21 cellular contexts compared by ENCODE assay signal in the genomic region with DNA sequence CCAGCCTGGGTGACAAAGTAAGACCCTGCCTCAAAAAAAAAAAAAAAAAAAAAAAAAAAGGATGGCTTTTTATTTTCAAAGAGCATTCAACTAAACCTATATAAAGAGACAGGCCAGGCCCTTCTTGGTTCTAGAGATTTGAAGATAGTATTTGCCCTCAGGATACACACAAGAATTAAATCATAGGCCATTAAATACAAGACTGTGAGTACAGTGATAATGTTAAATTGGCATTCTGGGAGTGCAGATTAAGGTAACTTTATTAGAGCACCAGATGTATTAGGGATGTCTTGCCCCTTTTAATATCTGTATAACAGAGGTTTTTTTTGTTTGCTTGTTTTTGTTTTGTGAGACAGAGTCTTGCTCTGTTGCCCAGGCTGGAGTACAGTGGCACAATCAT.
"Had no signal": no experiment of that assay in that cellular context is flagged by ENCODE, and none has a peak within 500 bp of the region (broad histone marks: within the 10 kb centered on the region; RNA-seq: fewer than 3 reads in every experiment).

No MANE protein-coding gene starts in this region.

- H3K36me3 ChIP-seq: ovary had no signal

- H3K9me3 ChIP-seq: colonic mucosa, mucosa of descending colon, ovary, right atrium auricular region, sigmoid colon had no signal

- H3K27ac ChIP-seq: colonic mucosa, heart left ventricle, ovary, right atrium auricular region, sigmoid colon, skin epidermis, stomach, thoracic aorta, transverse colon had no signal

- H3K4me3 ChIP-seq: colonic mucosa, heart left ventricle, mucosa of descending colon, ovary, right atrium auricular region, sigmoid colon, skin epidermis, stomach, thoracic aorta, transverse colon had no signal

- H3K4me3 Mint-ChIP-seq: endodermal cell, natural killer cell had no signal

- ATAC-seq: heart left ventricle; left lobe of liver; mucosa of descending colon; natural killer cell; stimulated activated naive B cell treated with anti-CD40 and anti-IgM and Interleukin-4, amounts not matched to agents 10 μg/mL and 1 μg/mL and 100 μg/mL, for 72 hours had no signal

- H3K27ac Mint-ChIP-seq: endodermal cell had no signal

- DNase-seq: colonic mucosa; dermis blood vessel endothelial cell; endodermal cell; heart left ventricle; hippocampal formation; kidney glomerular epithelial cell; mammary epithelial cell; mucosa of descending colon; natural killer cell; ovary; sigmoid colon; stimulated activated CD4-positive, alpha-beta T cell treated with anti-CD3 and anti-CD28 coated beads, Interleukin-2, amount 100 ng/mL, for 24 hours; stimulated activated CD4-positive, alpha-beta T cell treated with anti-CD3 and anti-CD28 coated beads, Interleukin-4, amount 100 ng/mL, for 4 hours; stimulated activated naive B cell treated with anti-CD40 and anti-IgM and Interleukin-4, amounts not matched to agents 10 μg/mL and 1 μg/mL and 100 μg/mL, for 72 hours; stomach; substantia nigra; transverse colon had no signal

- H3K27me3 ChIP-seq: colonic mucosa, heart left ventricle, ovary, right atrium auricular region, sigmoid colon, stomach, transverse colon had no signal

- H3K4me1 ChIP-seq: colonic mucosa had no signal

- H3K27me3 Mint-ChIP-seq: stimulated activated naive B cell treated with anti-CD40 and anti-IgM and Interleukin-4, amounts not matched to agents 10 μg/mL and 1 μg/mL and 100 μg/mL, for 72 hours had no signal
